Comparison of ENCODE assay signal across 8 cellular contexts in genomic region chr5:139711067-139711851, GRCh38.
DNase-seq lines count a peak whose midpoint lies in the region; ATAC-seq and TF ChIP-seq lines count a peak whose summit lies in the region.

No MANE protein-coding gene starts in this region.

- 1 to 2% (median 2%) methylated on average over 49 to 65 of the region's 65 CpGs for WGBS in heart left ventricle, 4 donors

- ATAC-seq in activated naive CD4-positive, alpha-beta T cell treated with anti-CD3 and anti-CD28 coated beads, Interleukin-2, amount 50 U/mL, for 72 hours: peak; percentile 77 to 83
- ATAC-seq in heart left ventricle: peak in 2 of 4 donors; percentile 16 to 24
- no peak for ATAC-seq in HG03378 (IDR thresholded peaks at IDR 0.05; ENCODE audit: unreplicated experiment)

- H3K27ac ChIP-seq in RWPE1 (no peak overlapping the region), heart left ventricle (peak overlapping the region in 9 of 12 donors; percentile 24 to 88 (median 77))

- TF ChIP-seq CTCF in RWPE1 (conservative IDR thresholded peaks at IDR 0.05; ENCODE audit: low read depth) (no peak; the same call in 1 of the 2 replicates), heart left ventricle (IDR thresholded peaks at IDR 0.05) (peak in 3 of 12 donors; percentile 4 to 12 (median 6))

- CTCF ChIA-PET in RWPE1 (lab: Yijun Ruan, JAX): interaction anchor here (0.5 to 2.6 kb wide), 11 partner anchors 12 to 641 kb away, joined by 3 to 22 read pairs (median 3); no protein-coding TSS in a partner anchor

- TF ChIP-seq POLR2A in heart left ventricle (IDR thresholded peaks at IDR 0.05): no peak

- H3K27ac Mint-ChIP-seq in activated naive CD4-positive, alpha-beta T cell treated with anti-CD3 and anti-CD28 coated beads, Interleukin-2, amount 50 U/mL, for 72 hours: no peak overlapping the region

- H3K4me1 ChIP-seq in heart left ventricle: peaks cover 14 to 37% (median 33%) of the 10 kb centered on the region in 12 donors

- H3K9me3 ChIP-seq in heart left ventricle: no peaks in the 10 kb centered on the region

- POLR2A ChIA-PET in RWPE1 (lab: Yijun Ruan, JAX; ENCODE audit: low non-redundant PET): no interaction called here

- H3K36me3 ChIP-seq in heart left ventricle: no peaks in the 10 kb centered on the region

- peaks cover 0 to 26% (median 0%) of the 10 kb centered on the region in 9 donors for H3K27me3 ChIP-seq in heart left ventricle

- intact Hi-C loops in heart left ventricle (cut with DNase I) (loop anchor here in 5 of 10 donors (2.0 to 10.0 kb wide), 5 partner anchors 34 to 54 kb away; no protein-coding TSS in a partner anchor), posterior vena cava (cut with DNase I) (loop anchor here (2.0 to 5.0 kb wide), 2 partner anchors 51 to 54 kb away; no protein-coding TSS in a partner anchor)

- H3K4me3 ChIP-seq in heart left ventricle: peak overlapping the region; percentile 33 to 65 (median 58)

- peak; percentile 65 for DNase-seq in EL
- peak; percentile 78 for DNase-seq in HK-2 (ENCODE audit: unreplicated experiment)
- peak; percentile 61 for DNase-seq in RWPE1 (ENCODE audit: low spot score)
- DNase-seq in activated naive CD4-positive, alpha-beta T cell treated with anti-CD3 and anti-CD28 coated beads, Interleukin-2, amount 50 U/mL, for 72 hours (ENCODE audit: low spot score in 2 of 2): peak in 1 of 2 donors; percentile 54
- peak in 3 of 5 donors; percentile 47 to 56 (median 51) for DNase-seq in heart left ventricle
- peak; percentile 87 for DNase-seq in posterior vena cava (ENCODE audit: low spot score)
- no peak for DNase-seq in NCI-H2107 (lab: John Stamatoyannopoulos, UW)

- no peaks in the 10 kb centered on the region for H3K9me3 Mint-ChIP-seq in activated naive CD4-positive, alpha-beta T cell treated with anti-CD3 and anti-CD28 coated beads, Interleukin-2, amount 50 U/mL, for 72 hours

- H3K36me3 Mint-ChIP-seq in activated naive CD4-positive, alpha-beta T cell treated with anti-CD3 and anti-CD28 coated beads, Interleukin-2, amount 50 U/mL, for 72 hours: no peaks in the 10 kb centered on the region
